In genomic region chr18:8006979-8007378, GRCh38 we compare ENCODE assay signal across 29 cellular contexts.
"Had no signal": no experiment of that assay in that cellular context is flagged by ENCODE, and none has a peak within 500 bp of the region (broad histone marks: within the 10 kb centered on the region; RNA-seq: fewer than 3 reads in every experiment).

No MANE protein-coding gene starts in this region.

- H3K4me3 ChIP-seq: coronary artery, dorsolateral prefrontal cortex had no signal

- H3K27me3 Mint-ChIP-seq: activated CD4-positive, alpha-beta memory T cell treated with anti-CD3 and anti-CD28 coated beads for 36 hours; activated CD8-positive, alpha-beta memory T cell treated with anti-CD3 and anti-CD28 coated beads, Interleukin-2, amount 10 ng/mL, durations not matched to agents 7 days and 5 days; activated naive CD8-positive, alpha-beta T cell; activated T-helper 17 cell treated with anti-CD3 and anti-CD28 coated beads, Interleukin-2, amount 50 U/mL, for 72 hours; central memory CD8-positive, alpha-beta T cell; dendritic cell treated with granulocyte-macrophage colony-stimulating factor and Interleukin-4, amounts not matched to agents 40 ng/mL and 50 ng/mL, for 4 days had no signal

- H3K9me3 Mint-ChIP-seq: activated T-cell treated with anti-CD3 and anti-CD28 coated beads, Interleukin-2, amount 50 U/mL, for 72 hours; activated T-helper 17 cell treated with anti-CD3 and anti-CD28 coated beads, Interleukin-2, amount 50 U/mL, for 72 hours; central memory CD8-positive, alpha-beta T cell; dendritic cell treated with granulocyte-macrophage colony-stimulating factor and Interleukin-4, amounts not matched to agents 40 ng/mL and 50 ng/mL, for 4 days; endodermal cell; WTC11 had no signal

- H3K4me1 Mint-ChIP-seq: activated CD8-positive, alpha-beta memory T cell treated with anti-CD3 and anti-CD28 coated beads, Interleukin-2, amount 10 ng/mL, durations not matched to agents 7 days and 5 days; activated T-helper 17 cell treated with anti-CD3 and anti-CD28 coated beads, Interleukin-2, amount 50 U/mL, for 72 hours had no signal

- DNase-seq: activated CD4-positive, alpha-beta memory T cell treated with anti-CD3 and anti-CD28 coated beads for 36 hours; activated CD4-positive, alpha-beta T cell treated with anti-CD3 and anti-CD28 coated beads for 1 hour; activated CD4-positive, alpha-beta T cell treated with anti-CD3 and anti-CD28 coated beads for 4 hours; activated CD8-positive, alpha-beta memory T cell treated with anti-CD3 and anti-CD28 coated beads, Interleukin-2, amount 10 ng/mL, durations not matched to agents 7 days and 5 days; activated CD8-positive, alpha-beta memory T cell treated with anti-CD3 and anti-CD28 coated beads, Interleukin-2, amount 50 U/mL, for 4 hours; activated CD8-positive, alpha-beta T cell treated with anti-CD3 and anti-CD28 coated beads, Interleukin-2, amount 10 ng/mL, durations not matched to agents 7 days and 5 days; activated effector memory CD4-positive, alpha-beta T cell treated with Interleukin-2 at 50 U/mL for 16 hours; activated gamma-delta T cell treated with Interleukin-2 at 50 U/mL for 16 hours; activated naive CD4-positive, alpha-beta T cell treated with anti-CD3 and anti-CD28 coated beads, Interleukin-2, amount 50 U/mL, for 16 hours; activated naive CD4-positive, alpha-beta T cell treated with Interleukin-2 at 50 U/mL for 16 hours; activated T-cell treated with anti-CD3 and anti-CD28 coated beads, Interleukin-2, amount 50 U/mL, for 1 hour; activated T-cell treated with anti-CD3 and anti-CD28 coated beads, Interleukin-2, amount 50 U/mL, for 72 hours; amniotic stem cell; anterior cingulate cortex; brain microvascular endothelial cell; dorsolateral prefrontal cortex; effector memory CD4-positive, alpha-beta T cell; endodermal cell; foreskin fibroblast; head of caudate nucleus; T-helper 2 cell had no signal

- H3K4me3 Mint-ChIP-seq: activated CD4-positive, alpha-beta memory T cell treated with anti-CD3 and anti-CD28 coated beads for 36 hours; activated CD8-positive, alpha-beta memory T cell treated with anti-CD3 and anti-CD28 coated beads, Interleukin-2, amount 10 ng/mL, durations not matched to agents 7 days and 5 days; activated CD8-positive, alpha-beta T cell treated with anti-CD3 and anti-CD28 coated beads, Interleukin-2, amount 10 ng/mL, durations not matched to agents 7 days and 5 days; activated naive CD8-positive, alpha-beta T cell; activated T-cell treated with anti-CD3 and anti-CD28 coated beads, Interleukin-2, amount 50 U/mL, for 72 hours; activated T-helper 17 cell treated with anti-CD3 and anti-CD28 coated beads, Interleukin-2, amount 50 U/mL, for 72 hours; central memory CD8-positive, alpha-beta T cell; dendritic cell treated with granulocyte-macrophage colony-stimulating factor and Interleukin-4, amounts not matched to agents 40 ng/mL and 50 ng/mL, for 4 days; endodermal cell; WTC11 had no signal

- H3K36me3 ChIP-seq: brain microvascular endothelial cell had no signal

- H3K27me3 ChIP-seq: brain microvascular endothelial cell, dorsolateral prefrontal cortex had no signal

- H3K27ac ChIP-seq: brain microvascular endothelial cell, coronary artery, dorsolateral prefrontal cortex, VCaP had no signal

- ATAC-seq: activated CD8-positive, alpha-beta memory T cell treated with anti-CD3 and anti-CD28 coated beads, Interleukin-2, amount 10 ng/mL, durations not matched to agents 7 days and 5 days; activated CD8-positive, alpha-beta T cell treated with anti-CD3 and anti-CD28 coated beads, Interleukin-2, amount 10 ng/mL, durations not matched to agents 7 days and 5 days; activated T-cell treated with anti-CD3 and anti-CD28 coated beads, Interleukin-2, amount 50 U/mL, for 72 hours; activated T-helper 17 cell treated with anti-CD3 and anti-CD28 coated beads, Interleukin-2, amount 50 U/mL, for 72 hours; esophagus mucosa had no signal

- H3K36me3 Mint-ChIP-seq: activated CD4-positive, alpha-beta memory T cell treated with anti-CD3 and anti-CD28 coated beads for 36 hours; activated CD8-positive, alpha-beta memory T cell treated with anti-CD3 and anti-CD28 coated beads, Interleukin-2, amount 10 ng/mL, durations not matched to agents 7 days and 5 days; activated naive CD8-positive, alpha-beta T cell; WTC11 had no signal

- H3K27ac Mint-ChIP-seq: activated CD4-positive, alpha-beta memory T cell treated with anti-CD3 and anti-CD28 coated beads for 36 hours; activated CD8-positive, alpha-beta memory T cell treated with anti-CD3 and anti-CD28 coated beads, Interleukin-2, amount 10 ng/mL, durations not matched to agents 7 days and 5 days; activated CD8-positive, alpha-beta T cell treated with anti-CD3 and anti-CD28 coated beads, Interleukin-2, amount 10 ng/mL, durations not matched to agents 7 days and 5 days; activated naive CD8-positive, alpha-beta T cell; activated T-cell treated with anti-CD3 and anti-CD28 coated beads, Interleukin-2, amount 50 U/mL, for 72 hours; activated T-helper 17 cell treated with anti-CD3 and anti-CD28 coated beads, Interleukin-2, amount 50 U/mL, for 72 hours; dendritic cell treated with granulocyte-macrophage colony-stimulating factor and Interleukin-4, amounts not matched to agents 40 ng/mL and 50 ng/mL, for 4 days; endodermal cell; WTC11 had no signal
